Comparison of ENCODE assay signal across 8 cellular contexts in genomic region chr1:79497193-79497773, GRCh38.
DNase-seq lines count a peak whose midpoint lies in the region; ATAC-seq, FAIRE-seq and TF ChIP-seq lines count a peak whose summit lies in the region.

No MANE protein-coding gene starts in this region.

- H3F3A ChIP-seq in MM.1S (ENCODE audit: insufficient read depth, low read length) = no peaks in the 10 kb centered on the region

- no peak overlapping the region for H4K91ac ChIP-seq in H9 (ENCODE audit: insufficient read length, low read depth, low read length)

- H2AK5ac ChIP-seq in H9 (ENCODE audit: insufficient read length, low read length) = no peak overlapping the region

- H2AFZ ChIP-seq in H9 (ENCODE audit: low read length) = no peak overlapping the region
- H2AFZ ChIP-seq in MM.1S (ENCODE audit: low read length) = no peak overlapping the region
- no peak overlapping the region for H2AFZ ChIP-seq in hepatocyte

- H2BK20ac ChIP-seq in H9 (ENCODE audit: low read depth, low read length, poor library complexity, severe bottlenecking) = no peak overlapping the region

- H3K4me1 ChIP-seq in cardiac muscle cell (ENCODE audit: low read depth) (no peaks in the 10 kb centered on the region), H9 (ENCODE audit: insufficient read depth, low read length) (peaks cover 7% of the 10 kb centered on the region; the same call in 1 of the 2 replicates), MM.1S (ENCODE audit: low read length) (peaks cover 14% of the 10 kb centered on the region), hepatocyte (ENCODE audit: insufficient read depth) (no peaks in the 10 kb centered on the region), upper lobe of left lung (no peaks in the 10 kb centered on the region)

- FAIRE-seq in TTC549 (lab: Jason Lieb, UNC) = peak; percentile 48

- H3K56ac ChIP-seq in H9 (ENCODE audit: insufficient read length, low read depth, low read length) = no peak overlapping the region

- no peak overlapping the region for H3K27ac Mint-ChIP-seq in H9

- WGBS in H9 (ENCODE audit: extremely low coverage, insufficient read length, low lambda C conversion rate) = no CpG with 5 or more reads among the region's 4 CpGs
- WGBS in hepatocyte (ENCODE audit: low lambda C conversion rate, missing lambda C conversion rate) = 37% methylated on average over 4 of the region's 4 CpGs
- WGBS in upper lobe of left lung, 2 donors = 32 to 37% methylated on average over 4 of the region's 4 CpGs

- no peak overlapping the region for H3K27ac ChIP-seq in cardiac muscle cell
- no peak overlapping the region for H3K27ac ChIP-seq in H9 (ENCODE audit: insufficient read length, low read depth, low read length)
- no peak overlapping the region for H3K27ac ChIP-seq in MM.1S (ENCODE audit: low read length)
- H3K27ac ChIP-seq in hepatocyte = no peak overlapping the region
- no peak overlapping the region for H3K27ac ChIP-seq in upper lobe of left lung

- no peak overlapping the region for H2BK12ac ChIP-seq in H9 (ENCODE audit: insufficient read length, low read depth, low read length)

- no peak for TF ChIP-seq POLR2A in upper lobe of left lung (IDR thresholded peaks at IDR 0.05)

- no peak overlapping the region for H3K4me3 Mint-ChIP-seq in H9

- peak; percentile 96 for TF ChIP-seq CTCF in cardiac muscle cell (IDR thresholded peaks at IDR 0.05; ENCODE audit: low read depth, low read length)
- peak; percentile 96 for TF ChIP-seq CTCF in H9 (conservative IDR thresholded peaks at IDR 0.05)
- TF ChIP-seq CTCF in MM.1S (IDR thresholded peaks at IDR 0.05; ENCODE audit: low read length) = peak; percentile 96
- TF ChIP-seq CTCF in hepatocyte (IDR thresholded peaks at IDR 0.05; ENCODE audit: poor library complexity) = peak; percentile 96
- peak in 5 of 6 experiments; percentile 19 to 69 (median 51) for TF ChIP-seq CTCF in upper lobe of left lung (IDR thresholded peaks at IDR 0.05)

- no peak overlapping the region for H3K9ac ChIP-seq in H9 (ENCODE audit: extremely low read depth, insufficient read length, low read length)
- H3K9ac ChIP-seq in MM.1S (ENCODE audit: low read length) = no peak overlapping the region

- no peak overlapping the region for H3K23ac ChIP-seq in H9 (ENCODE audit: insufficient read length, low read depth, low read length)

- peaks cover 8 to 17% (median 13%) of the 10 kb centered on the region in 3 experiments for H3K36me3 Mint-ChIP-seq in H9 (ENCODE audit: insufficient read depth in 1 of 3, low read depth in 3 of 3)

- DNase-seq in cardiac muscle cell (ENCODE audit: low read depth in 1 of 2, low spot score in 1 of 2) = peak; percentile 46 to 59
- no peak for DNase-seq in Right ventricle myocardium superior
- no peak for DNase-seq in H9
- peak; percentile 62 for DNase-seq in MM.1S
- DNase-seq in hepatocyte (ENCODE audit: low spot score) = peak; percentile 62
- DNase-seq in upper lobe of left lung = no peak
- no peak for DNase-seq in cerebellar nuclear complex (lab: John Stamatoyannopoulos, UW)

- H3K79me2 ChIP-seq in H9 (ENCODE audit: insufficient read depth, low read length) (no peaks in the 10 kb centered on the region), MM.1S (ENCODE audit: low read length) (no peaks in the 10 kb centered on the region), hepatocyte (no peaks in the 10 kb centered on the region)

- H3K9me2 ChIP-seq in MM.1S (replicated peaks; ENCODE audit: insufficient read depth, low read length) (no peaks in the 10 kb centered on the region), hepatocyte (replicated peaks; ENCODE audit: insufficient read depth) (no peaks in the 10 kb centered on the region)

- intact Hi-C loops in Right ventricle myocardium superior (cut with DNase I) = no loop called here

- H3K23me2 ChIP-seq in H9 (ENCODE audit: insufficient read length, low read depth, low read length, poor library complexity, severe bottlenecking) = no peaks in the 10 kb centered on the region

- no peak overlapping the region for H3K4me3 ChIP-seq in cardiac muscle cell
- no peak overlapping the region for H3K4me3 ChIP-seq in MM.1S (ENCODE audit: low read length)
- H3K4me3 ChIP-seq in hepatocyte = no peak overlapping the region
- H3K4me3 ChIP-seq in upper lobe of left lung = no peak overlapping the region

- ATAC-seq in Right ventricle myocardium superior (ENCODE audit: poor library complexity) (no peak), upper lobe of left lung (ENCODE audit: low FRiP score in 2 of 2) (no peak)

- H3K4ac ChIP-seq in H9 (ENCODE audit: low read depth, low read length) = no peak overlapping the region

- H3K27me3 ChIP-seq in cardiac muscle cell (no peaks in the 10 kb centered on the region), H9 (ENCODE audit: insufficient read depth, low read length) (no peaks in the 10 kb centered on the region), MM.1S (replicated peaks; ENCODE audit: insufficient read depth, low read length) (no peaks in the 10 kb centered on the region), hepatocyte (no peaks in the 10 kb centered on the region), upper lobe of left lung (no peaks in the 10 kb centered on the region)

- H3K18ac ChIP-seq in H9 (ENCODE audit: insufficient read length, low read depth, low read length) = no peak overlapping the region

- peaks cover 11 to 31% of the 10 kb centered on the region in 2 experiments for H3K4me1 Mint-ChIP-seq in H9

- no peak overlapping the region for H3T11ph ChIP-seq in H9 (ENCODE audit: low read length)

- H4K20me1 ChIP-seq in H9 (ENCODE audit: control insufficient read depth, insufficient read depth, insufficient read length) (no peaks in the 10 kb centered on the region), MM.1S (ENCODE audit: insufficient read depth, low read length) (no peaks in the 10 kb centered on the region), hepatocyte (ENCODE audit: insufficient read depth, poor library complexity, severe bottlenecking) (no peaks in the 10 kb centered on the region)

- H3K36me3 ChIP-seq in cardiac muscle cell (no peaks in the 10 kb centered on the region), MM.1S (replicated peaks; ENCODE audit: insufficient read depth, low read length) (no peaks in the 10 kb centered on the region), hepatocyte (replicated peaks; ENCODE audit: insufficient read depth, low read depth) (no peaks in the 10 kb centered on the region), upper lobe of left lung (no peaks in the 10 kb centered on the region)

- H3K4me2 ChIP-seq in H9 (ENCODE audit: insufficient read depth, insufficient read length, low read length) (no peak overlapping the region), MM.1S (ENCODE audit: low read depth, low read length) (no peak overlapping the region), hepatocyte (no peak overlapping the region)

- TF ChIP-seq EP300 in upper lobe of left lung (IDR thresholded peaks at IDR 0.05) = no peak

- no peak overlapping the region for H4K5ac ChIP-seq in H9 (ENCODE audit: insufficient read length, low read depth, low read length)

- H2BK15ac ChIP-seq in H9 (ENCODE audit: low read depth, low read length) = no peak overlapping the region

- H2BK5ac ChIP-seq in H9 (ENCODE audit: insufficient read length, low read length) = no peak overlapping the region

- H2BK120ac ChIP-seq in H9 (ENCODE audit: low read depth, low read length, poor library complexity, severe bottlenecking) = no peak overlapping the region

- no peaks in the 10 kb centered on the region for H3K9me3 ChIP-seq in cardiac muscle cell (ENCODE audit: low read depth)
- no peaks in the 10 kb centered on the region for H3K9me3 ChIP-seq in H9 (ENCODE audit: control insufficient read depth, low read depth, low read length)
- no peaks in the 10 kb centered on the region for H3K9me3 ChIP-seq in MM.1S (replicated peaks; ENCODE audit: insufficient read depth, low read length)
- H3K9me3 ChIP-seq in hepatocyte (ENCODE audit: low read depth) = no peaks in the 10 kb centered on the region
- no peaks in the 10 kb centered on the region for H3K9me3 ChIP-seq in upper lobe of left lung

- no peaks in the 10 kb centered on the region for H3K79me1 ChIP-seq in H9 (ENCODE audit: insufficient read depth, low read depth, low read length, poor library complexity, severe bottlenecking)

- no peak overlapping the region for H4K8ac ChIP-seq in H9 (replicated peaks; ENCODE audit: insufficient read length, low read depth, low read length)

- H3K9me3 Mint-ChIP-seq in H9 = peaks cover 12 to 13% of the 10 kb centered on the region in 2 experiments

- H3K14ac ChIP-seq in H9 (ENCODE audit: insufficient read depth, low read length) = no peak overlapping the region

- H3K27me3 Mint-ChIP-seq in H9 (ENCODE audit: low read depth) = no peaks in the 10 kb centered on the region

Comparison
In these comparisons a context has a peak if more than half of its experiments do, and no peak if none do; other contexts are left out.
1. DNase-seq: peak in cardiac muscle cell (2 of 2), MM.1S (single experiment) and hepatocyte (single experiment); none in Right ventricle myocardium superior (single experiment), H9 (single experiment), upper lobe of left lung (0 of 2) and cerebellar nuclear complex (0 of 2).
2. Peak in every context shown above with its lines, with median percentiles within 50 percentile points of each other: CTCF ChIP-seq.